ENCODE assay signal across 7 cellular contexts in the genomic region with DNA sequence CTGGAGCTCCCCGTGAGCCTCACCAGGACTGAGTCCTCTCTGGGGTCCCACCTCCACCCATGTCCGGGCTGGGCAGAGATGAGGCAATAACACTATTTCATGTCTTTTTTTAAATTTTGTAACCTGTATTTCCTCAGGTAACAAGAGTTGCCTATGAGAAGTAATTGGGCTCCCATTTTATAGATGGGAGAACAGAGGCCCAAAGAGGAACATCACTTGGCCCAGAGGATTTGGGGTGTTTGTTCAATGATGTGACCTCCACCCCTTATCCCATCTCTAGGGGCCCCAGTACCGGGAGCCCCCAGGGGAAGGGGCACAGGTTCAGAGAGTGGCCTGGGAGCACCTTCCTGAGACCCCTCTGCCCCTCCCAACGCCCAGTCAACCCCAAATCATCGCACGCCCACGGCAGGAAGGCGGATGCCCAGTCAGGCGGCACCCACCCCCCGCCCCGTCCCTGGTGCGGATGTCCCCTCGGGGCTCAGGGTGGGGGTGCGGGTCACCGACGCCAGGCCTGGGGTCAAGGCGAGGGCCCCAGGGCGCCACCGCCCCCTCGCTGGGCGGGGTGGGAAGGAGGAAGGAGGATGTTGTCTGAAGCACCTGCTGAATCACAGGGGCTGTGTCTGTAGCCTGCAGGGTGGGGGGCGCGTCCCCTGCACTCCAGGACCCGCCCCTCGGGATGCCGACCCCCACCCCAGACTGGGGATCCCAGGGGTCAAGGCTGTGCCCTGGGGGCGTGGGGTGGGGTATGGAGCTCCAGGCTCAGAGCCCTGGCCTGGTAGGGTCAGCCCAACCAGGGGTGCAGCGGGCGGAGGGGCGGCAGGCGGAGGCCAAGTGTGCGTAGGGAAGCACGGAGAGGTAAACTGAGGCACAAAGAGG. TPM values are rescaled to one million over a fixed set of nuclear protein-coding genes. Genes with fewer than 3 reads are reported as not detected.
DNase-seq lines count a peak whose midpoint lies in the region; ATAC-seq and TF ChIP-seq lines count a peak whose summit lies in the region.

No MANE protein-coding gene starts in this region.

- TF ChIP-seq POLR2A in sigmoid colon (IDR thresholded peaks at IDR 0.05) = no peak

- TF ChIP-seq CTCF in glutamatergic neuron (IDR thresholded peaks at IDR 0.05; ENCODE audit: partially characterized antibody, unreplicated experiment) (no peak), sigmoid colon (IDR thresholded peaks at IDR 0.05) (no peak)

- intact Hi-C loops in sigmoid colon (cut with DNase I) = loop anchor here (10.0 kb wide), 1 partner anchor 685 kb away; a partner anchor contains a TSS

- no peaks in the 10 kb centered on the region for H3K36me3 Mint-ChIP-seq in glutamatergic neuron (ENCODE audit: unreplicated experiment)

- peaks cover 25% of the 10 kb centered on the region for H3K4me1 Mint-ChIP-seq in glutamatergic neuron (ENCODE audit: low read depth, unreplicated experiment)

- peaks cover 9 to 32% (median 17%) of the 10 kb centered on the region in 4 donors for H3K36me3 ChIP-seq in sigmoid colon

- peaks cover 0 to 73% (median 69%) of the 10 kb centered on the region in 4 donors for H3K4me1 ChIP-seq in sigmoid colon

- H3K9me3 ChIP-seq in sigmoid colon = no peaks in the 10 kb centered on the region

- H3K4me3 ChIP-seq in sigmoid colon = peak overlapping the region in 3 of 4 donors; percentile 56 to 69 (median 66)

- peaks cover 24% of the 10 kb centered on the region for H3K9me3 Mint-ChIP-seq in glutamatergic neuron (ENCODE audit: unreplicated experiment)

- H3K4me3 Mint-ChIP-seq in glutamatergic neuron (ENCODE audit: unreplicated experiment) = peak overlapping the region; percentile 49

- peaks cover 15% of the 10 kb centered on the region for H3K27me3 Mint-ChIP-seq in glutamatergic neuron (ENCODE audit: unreplicated experiment)

- peak; percentile 73 to 78 for DNase-seq in activated T-cell treated with anti-CD3 and anti-CD28 coated beads, Interleukin-2, amount 50 U/mL, for 48 hours
- DNase-seq in glutamatergic neuron = no peak
- peak; percentile 73 for DNase-seq in sigmoid colon
- DNase-seq in NCI-H128 (lab: John Stamatoyannopoulos, UW; ENCODE audit: unreplicated experiment) = no peak
- no peak for DNase-seq in NCI-H2196 (lab: John Stamatoyannopoulos, UW; ENCODE audit: unreplicated experiment)

- H3K27ac ChIP-seq in sigmoid colon = peak overlapping the region; percentile 96 to 100 (median 100)

- TF ChIP-seq EP300 in sigmoid colon (IDR thresholded peaks at IDR 0.05) = no peak

- ATAC-seq in GM19324 (IDR thresholded peaks at IDR 0.05; ENCODE audit: low FRiP score, unreplicated experiment) (peak; percentile 12), HG03442 (IDR thresholded peaks at IDR 0.05; ENCODE audit: unreplicated experiment) (peak; percentile 6)

- no peak overlapping the region for H3K27ac Mint-ChIP-seq in glutamatergic neuron (ENCODE audit: unreplicated experiment)

- WGBS in sigmoid colon, 2 donors = 9 to 11% methylated on average over 33 of the region's 33 CpGs

- H3K27me3 ChIP-seq in sigmoid colon = no peaks in the 10 kb centered on the region

RNA-seq across cellular contexts. Expression of a gene that starts 9.0 kb away (rescaled TPM):
- total RNA-seq in glutamatergic neuron (ENCODE audit: unreplicated experiment) (341 TPM), sigmoid colon (1,000 to 10,000 TPM in 1 of 4 donors, 100 to 1,000 TPM in 3; 602 to 1,004 (median 791) TPM)
- 100 to 1,000 TPM; 129 to 455 (median 265) TPM for polyA plus RNA-seq in sigmoid colon

RNA-seq across cellular contexts. Expression of a gene that starts 11.7 kb away (rescaled TPM):
- 325 TPM for total RNA-seq in glutamatergic neuron (ENCODE audit: unreplicated experiment)
- total RNA-seq in sigmoid colon = 10 to 100 TPM; 14.6 to 70.3 (median 15.4) TPM
- 10 to 100 TPM; 42.1 to 87.0 (median 57.7) TPM for polyA plus RNA-seq in sigmoid colon

RNA-seq across cellular contexts. Expression of a gene that starts 15.2 kb away (rescaled TPM):
- total RNA-seq in glutamatergic neuron (ENCODE audit: unreplicated experiment) (17.3 TPM), sigmoid colon (10 to 100 TPM; 24.7 to 49.3 (median 29.8) TPM)
- 10 to 100 TPM; 37.0 to 87.8 (median 60.1) TPM for polyA plus RNA-seq in sigmoid colon

RNA-seq across cellular contexts. Expression of a gene that starts 18.6 kb away (rescaled TPM):
- total RNA-seq in glutamatergic neuron (ENCODE audit: unreplicated experiment) (129 TPM), sigmoid colon (100 to 1,000 TPM in 3 of 4 donors, 10 to 100 TPM in 1; 74.7 to 112 (median 104) TPM)
- polyA plus RNA-seq in sigmoid colon = 100 to 1,000 TPM; 294 to 390 (median 352) TPM

RNA-seq across cellular contexts. Expression of a gene that starts 22.3 kb away (rescaled TPM):
- 74.7 TPM for total RNA-seq in glutamatergic neuron (ENCODE audit: unreplicated experiment)
- total RNA-seq in sigmoid colon = under 1 TPM in 3 of 4 donors, not detected in 1; 0.36 to 0.82 (median 0.81) TPM
- under 1 TPM in 1 of 3 donors, not detected in 2; 0.36 TPM for polyA plus RNA-seq in sigmoid colon

Comparison
In these comparisons a context has a peak if more than half of its experiments do, and no peak if none do; other contexts are left out.
1. DNase-seq: peak in activated T-cell treated with anti-CD3 and anti-CD28 coated beads, Interleukin-2, amount 50 U/mL, for 48 hours (2 of 2) and sigmoid colon (single experiment); none in glutamatergic neuron (single experiment), NCI-H128 (single experiment) and NCI-H2196 (single experiment).